2 cellular contexts compared by ENCODE assay signal in the genomic region with DNA sequence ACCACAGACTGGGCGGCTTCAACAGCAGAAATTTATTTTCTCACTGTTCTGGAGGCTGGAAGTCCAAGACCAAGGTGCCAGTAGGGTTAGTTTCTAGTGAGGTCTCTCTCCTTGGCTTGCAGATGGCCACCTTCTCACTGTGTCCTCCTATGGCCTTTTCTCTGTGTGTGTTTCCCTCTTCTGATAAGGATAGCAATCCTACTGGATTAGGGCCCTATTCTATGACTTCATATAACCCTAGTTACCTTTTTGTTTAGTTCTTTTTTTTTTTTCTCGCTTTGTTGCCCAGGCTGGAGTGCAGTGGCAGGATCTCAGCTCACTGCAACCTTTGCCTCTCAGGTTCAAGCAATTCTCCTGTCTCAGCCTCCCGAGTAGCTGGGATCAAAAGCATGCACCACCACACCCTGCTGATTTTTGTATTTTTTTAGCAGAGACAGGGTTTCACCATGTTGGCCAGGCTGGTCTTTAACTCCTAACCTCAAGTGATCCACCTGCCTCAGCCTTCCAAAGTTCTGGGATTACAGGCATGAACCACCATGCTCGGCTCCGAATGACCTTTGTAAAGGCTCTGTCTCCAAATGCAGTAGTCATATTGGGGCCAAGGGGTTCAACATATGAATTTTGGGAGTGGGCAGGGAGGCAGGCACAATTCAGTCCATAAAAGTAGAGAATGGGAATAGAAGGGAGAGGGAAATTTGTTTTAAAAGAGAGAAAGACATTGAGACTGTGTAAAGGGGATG.
TF ChIP-seq lines count a peak whose summit lies in the region.

No MANE protein-coding gene starts in this region.

TF ChIP-seq in HepG2, 621 proteins besides CTCF, POLR2A, EP300 and RAD21:
- TF ChIP-seq CHD4 (IDR thresholded peaks at IDR 0.05; ENCODE audit: borderline replicate concordance, low read length), result no peak
- TF ChIP-seq RBAK (CRISPR knock-in tag; IDR thresholded peaks at IDR 0.05), result no peak
- TF ChIP-seq NCOR1 (IDR thresholded peaks at IDR 0.05; ENCODE audit: borderline replicate concordance, low read length), result no peak
TF ChIP-seq in HepG2: peak in this region for 0.

TF ChIP-seq in HEK293T, 16 proteins besides CTCF, POLR2A, EP300 and RAD21 (continued from another document):
- no peak for TF ChIP-seq ZNF384 (IDR thresholded peaks at IDR 0.05)
- no peak for TF ChIP-seq ARNT (IDR thresholded peaks at IDR 0.05)
- no peak for TF ChIP-seq CTBP1 (IDR thresholded peaks at IDR 0.05; ENCODE audit: borderline replicate concordance)
- no peak for TF ChIP-seq ELF4 (IDR thresholded peaks at IDR 0.05)
- no peak for TF ChIP-seq SP1 (IDR thresholded peaks at IDR 0.05)
- TF ChIP-seq, protein P1, sequence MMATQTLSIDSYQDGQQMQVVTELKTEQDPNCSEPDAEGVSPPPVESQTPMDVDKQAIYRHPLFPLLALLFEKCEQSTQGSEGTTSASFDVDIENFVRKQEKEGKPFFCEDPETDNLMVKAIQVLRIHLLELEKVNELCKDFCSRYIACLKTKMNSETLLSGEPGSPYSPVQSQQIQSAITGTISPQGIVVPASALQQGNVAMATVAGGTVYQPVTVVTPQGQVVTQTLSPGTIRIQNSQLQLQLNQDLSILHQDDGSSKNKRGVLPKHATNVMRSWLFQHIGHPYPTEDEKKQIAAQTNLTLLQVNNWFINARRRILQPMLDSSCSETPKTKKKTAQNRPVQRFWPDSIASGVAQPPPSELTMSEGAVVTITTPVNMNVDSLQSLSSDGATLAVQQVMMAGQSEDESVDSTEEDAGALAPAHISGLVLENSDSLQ (IDR thresholded peaks at IDR 0.05), result no peak
- TF ChIP-seq TARDBP (IDR thresholded peaks at IDR 0.05), result no peak
- no peak for TF ChIP-seq NFRKB (IDR thresholded peaks at IDR 0.05)
- no peak for TF ChIP-seq L3MBTL2 (conservative IDR thresholded peaks at IDR 0.05)
- TF ChIP-seq FOXA1 (IDR thresholded peaks at IDR 0.05), result no peak
- TF ChIP-seq FOXM1 (IDR thresholded peaks at IDR 0.05; ENCODE audit: borderline replicate concordance), result no peak
- TF ChIP-seq FOXK2 (IDR thresholded peaks at IDR 0.05), result no peak
- no peak for TF ChIP-seq BHLHE40 (IDR thresholded peaks at IDR 0.05; ENCODE audit: borderline replicate concordance)
- TF ChIP-seq SUZ12 (IDR thresholded peaks at IDR 0.05), result no peak
- TF ChIP-seq LEF1 (IDR thresholded peaks at IDR 0.05; ENCODE audit: borderline replicate concordance), result no peak
